Comparison of ENCODE assay signal across 20 cellular contexts in genomic region chr11:133720951-133721350, GRCh38.
DNase-seq lines count a peak whose midpoint lies in the region; ATAC-seq and TF ChIP-seq lines count a peak whose summit lies in the region.
"Had no signal": no experiment of that assay in that cellular context is flagged by ENCODE, and none has a peak within 500 bp of the region (broad histone marks: within the 10 kb centered on the region; RNA-seq: fewer than 3 reads in every experiment).

No MANE protein-coding gene starts in this region.

- no peak for ATAC-seq in GM18498 (IDR thresholded peaks at IDR 0.05; ENCODE audit: unreplicated experiment)
- ATAC-seq in HG03175 (IDR thresholded peaks at IDR 0.05; ENCODE audit: unreplicated experiment): no peak
- ATAC-seq in effector memory CD8-positive, alpha-beta T cell (replicated peaks): no peak
- ATAC-seq: CD8-positive, alpha-beta T cell; GM12878 had no signal

- H3K27ac ChIP-seq in dorsolateral prefrontal cortex: peak overlapping the region in 5 of 59 donors; percentile 14 to 62 (median 35)
- H3K27ac ChIP-seq: BLaER1, C4-2B, GM23248 had no signal

- H3K27ac Mint-ChIP-seq in effector memory CD8-positive, alpha-beta T cell: no peak overlapping the region
- H3K27ac Mint-ChIP-seq: B cell; CD4-positive, CD25-positive, alpha-beta regulatory T cell; CD8-positive, alpha-beta T cell had no signal

- TF ChIP-seq CTCF in dorsolateral prefrontal cortex (IDR thresholded peaks at IDR 0.05 in 54 of 56, conservative IDR thresholded peaks at IDR 0.05 in 2 of 56; ENCODE audit: low read depth in 1 of 56, partially characterized antibody in 56 of 56): no peak

- peaks cover 0 to 18% of the 10 kb centered on the region in 2 donors for H3K27me3 Mint-ChIP-seq in effector memory CD8-positive, alpha-beta T cell
- H3K27me3 Mint-ChIP-seq: B cell; CD4-positive, CD25-positive, alpha-beta regulatory T cell had no signal

- no peak overlapping the region for H3K4me3 Mint-ChIP-seq in effector memory CD8-positive, alpha-beta T cell
- H3K4me3 Mint-ChIP-seq: B cell; CD4-positive, CD25-positive, alpha-beta regulatory T cell; CD8-positive, alpha-beta T cell had no signal

- peaks cover 0 to 13% (median 0%) of the 10 kb centered on the region in 45 donors for H3K27me3 ChIP-seq in dorsolateral prefrontal cortex
- H3K27me3 ChIP-seq: BLaER1 had no signal

- intact Hi-C loops in dorsolateral prefrontal cortex (cut with DNase I): no loop called here
- intact Hi-C loops in posterior cingulate gyrus (cut with DNase I): no loop called here

- DNase-seq in dorsolateral prefrontal cortex (peak in 9 of 10 donors; percentile 44 to 87 (median 75)), middle frontal gyrus (ENCODE audit: extremely low spot score, low spot score) (peak; percentile 26), posterior cingulate gyrus (peak in 8 of 10 donors; percentile 66 to 97 (median 84)), ureter (ENCODE audit: low spot score) (no peak)
- DNase-seq in effector memory CD8-positive, alpha-beta T cell: no peak
- DNase-seq: Caco-2; CD4-positive, CD25-positive, alpha-beta regulatory T cell; CD8-positive, alpha-beta T cell; DMS153; DND-41; GDM1; GM23248; H7; HCEC 1CT had no signal

- H3K9me3 Mint-ChIP-seq in effector memory CD8-positive, alpha-beta T cell: no peaks in the 10 kb centered on the region

- no peaks in the 10 kb centered on the region for H3K36me3 Mint-ChIP-seq in effector memory CD8-positive, alpha-beta T cell (ENCODE audit: insufficient read depth)
- H3K36me3 Mint-ChIP-seq: CD4-positive, CD25-positive, alpha-beta regulatory T cell; CD8-positive, alpha-beta T cell had no signal

- H3K4me1 Mint-ChIP-seq in effector memory CD8-positive, alpha-beta T cell (ENCODE audit: low read depth in 2 of 2): no peaks in the 10 kb centered on the region
- H3K4me1 Mint-ChIP-seq: B cell; CD4-positive, CD25-positive, alpha-beta regulatory T cell had no signal

- H3K4me3 ChIP-seq in dorsolateral prefrontal cortex: no peak overlapping the region
- H3K4me3 ChIP-seq: BLaER1, GM12878, GM23248 had no signal

Comparison
In these comparisons a context has a peak if more than half of its experiments do, and no peak if none do; other contexts are left out.
1. DNase-seq: peak in dorsolateral prefrontal cortex (9 of 10), middle frontal gyrus (single experiment) and posterior cingulate gyrus (8 of 10); none in ureter (single experiment) and effector memory CD8-positive, alpha-beta T cell (0 of 3).